ENCODE assay signal across 1 cellular context in the genomic region with DNA sequence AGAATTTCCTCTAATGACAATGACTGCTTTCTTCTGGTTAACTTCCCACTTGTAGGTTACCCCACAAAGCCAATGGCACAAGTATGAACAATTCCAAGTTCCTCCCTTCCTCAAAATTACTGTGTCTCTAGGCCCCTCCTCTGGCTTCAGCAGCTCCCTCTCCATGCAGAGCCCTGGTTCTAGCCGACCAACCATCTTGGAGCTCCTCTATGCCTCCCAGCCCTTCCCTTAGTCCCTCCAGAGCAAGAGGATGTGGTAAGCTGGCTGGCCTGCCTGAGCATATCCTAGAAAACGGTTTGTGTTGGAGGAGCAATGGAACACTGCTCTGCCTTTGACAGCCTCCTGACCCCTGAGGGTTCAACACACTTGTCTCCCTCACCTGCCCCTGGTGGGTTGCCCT.
TF ChIP-seq lines count a peak whose summit lies in the region.

No MANE protein-coding gene starts in this region.

TF ChIP-seq in GM12878, 131 proteins besides CTCF, POLR2A, EP300 and RAD21 (continued from another document):
- TF ChIP-seq, protein P1, sequence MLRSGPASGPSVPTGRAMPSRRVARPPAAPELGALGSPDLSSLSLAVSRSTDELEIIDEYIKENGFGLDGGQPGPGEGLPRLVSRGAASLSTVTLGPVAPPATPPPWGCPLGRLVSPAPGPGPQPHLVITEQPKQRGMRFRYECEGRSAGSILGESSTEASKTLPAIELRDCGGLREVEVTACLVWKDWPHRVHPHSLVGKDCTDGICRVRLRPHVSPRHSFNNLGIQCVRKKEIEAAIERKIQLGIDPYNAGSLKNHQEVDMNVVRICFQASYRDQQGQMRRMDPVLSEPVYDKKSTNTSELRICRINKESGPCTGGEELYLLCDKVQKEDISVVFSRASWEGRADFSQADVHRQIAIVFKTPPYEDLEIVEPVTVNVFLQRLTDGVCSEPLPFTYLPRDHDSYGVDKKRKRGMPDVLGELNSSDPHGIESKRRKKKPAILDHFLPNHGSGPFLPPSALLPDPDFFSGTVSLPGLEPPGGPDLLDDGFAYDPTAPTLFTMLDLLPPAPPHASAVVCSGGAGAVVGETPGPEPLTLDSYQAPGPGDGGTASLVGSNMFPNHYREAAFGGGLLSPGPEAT (IDR thresholded peaks at IDR 0.05; ENCODE audit: low read depth): no peak
- TF ChIP-seq, protein P2, sequence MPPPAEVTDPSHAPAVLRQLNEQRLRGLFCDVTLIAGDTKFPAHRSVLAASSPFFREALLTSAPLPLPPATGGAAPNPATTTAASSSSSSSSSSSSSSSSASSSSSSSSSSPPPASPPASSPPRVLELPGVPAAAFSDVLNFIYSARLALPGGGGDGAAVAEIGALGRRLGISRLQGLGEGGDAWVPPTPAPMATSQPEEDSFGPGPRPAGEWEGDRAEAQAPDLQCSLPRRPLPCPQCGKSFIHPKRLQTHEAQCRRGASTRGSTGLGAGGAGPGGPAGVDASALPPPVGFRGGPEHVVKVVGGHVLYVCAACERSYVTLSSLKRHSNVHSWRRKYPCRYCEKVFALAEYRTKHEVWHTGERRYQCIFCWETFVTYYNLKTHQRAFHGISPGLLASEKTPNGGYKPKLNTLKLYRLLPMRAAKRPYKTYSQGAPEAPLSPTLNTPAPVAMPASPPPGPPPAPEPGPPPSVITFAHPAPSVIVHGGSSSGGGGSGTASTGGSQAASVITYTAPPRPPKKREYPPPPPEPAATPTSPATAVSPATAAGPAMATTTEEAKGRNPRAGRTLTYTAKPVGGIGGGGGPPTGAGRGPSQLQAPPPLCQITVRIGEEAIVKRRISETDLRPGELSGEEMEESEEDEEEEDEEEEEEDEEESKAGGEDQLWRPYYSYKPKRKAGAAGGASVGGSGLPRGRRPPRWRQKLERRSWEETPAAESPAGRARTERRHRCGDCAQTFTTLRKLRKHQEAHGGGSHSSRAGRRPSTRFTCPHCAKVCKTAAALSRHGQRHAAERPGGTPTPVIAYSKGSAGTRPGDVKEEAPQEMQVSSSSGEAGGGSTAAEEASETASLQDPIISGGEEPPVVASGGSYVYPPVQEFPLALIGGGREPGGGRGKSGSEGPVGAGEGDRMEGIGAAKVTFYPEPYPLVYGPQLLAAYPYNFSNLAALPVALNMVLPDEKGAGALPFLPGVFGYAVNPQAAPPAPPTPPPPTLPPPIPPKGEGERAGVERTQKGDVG (CRISPR knock-in tag; IDR thresholded peaks at IDR 0.05): no peak
- TF ChIP-seq CEBPB (IDR thresholded peaks at IDR 0.05; ENCODE audit: borderline replicate concordance in 1 of 2, low read depth in 2 of 2, low read length in 2 of 2) (no peak), SP1 (IDR thresholded peaks at IDR 0.05; ENCODE audit: low read depth, low read length) (no peak)
